Comparison of ENCODE assay signal across 11 cellular contexts in genomic region chr2:20594957-20595356, GRCh38. TPM values are rescaled to one million over a fixed set of nuclear protein-coding genes. Genes with fewer than 3 reads are reported as not detected.
DNase-seq lines count a peak whose midpoint lies in the region; ATAC-seq and TF ChIP-seq lines count a peak whose summit lies in the region.
"Had no signal": no experiment of that assay in that cellular context is flagged by ENCODE, and none has a peak within 500 bp of the region (broad histone marks: within the 10 kb centered on the region; RNA-seq: fewer than 3 reads in every experiment).

No MANE protein-coding gene starts in this region.

- POLR2A ChIA-PET in activated CD8-positive, alpha-beta T cell treated with anti-CD3 and anti-CD28 coated beads, Interleukin-2, amount 10 ng/mL, durations not matched to agents 7 days and 5 days (lab: Charles Lee) = no interaction called here

- H3K4ac ChIP-seq in neuronal stem cell (ENCODE audit: low read length) = no peak overlapping the region

- peak overlapping the region; percentile 4 for H2BK5ac ChIP-seq in neuronal stem cell (ENCODE audit: low read length)

- 87% methylated on average over 5 to 8 of the region's 8 CpGs for WGBS in body of pancreas, 2 donors
- WGBS in neuronal stem cell (ENCODE audit: extremely low coverage in 2 of 2, insufficient read length in 2 of 2, insufficient replicate concordance in 1 of 2), 2 donors = no CpG with 5 or more reads among the region's 8 CpGs

- no peaks in the 10 kb centered on the region for H3K9me3 Mint-ChIP-seq in activated CD8-positive, alpha-beta T cell treated with anti-CD3 and anti-CD28 coated beads, Interleukin-2, amount 10 ng/mL, durations not matched to agents 7 days and 5 days (ENCODE audit: insufficient read depth)
- H3K9me3 Mint-ChIP-seq: CD4-positive, alpha-beta T cell had no signal

- H3K18ac ChIP-seq in neuronal stem cell (ENCODE audit: low read length) = peak overlapping the region; percentile 0

- no peak overlapping the region for H3K9ac ChIP-seq in neuronal stem cell (ENCODE audit: low read depth, low read length, poor library complexity)

- H2BK12ac ChIP-seq in neuronal stem cell (ENCODE audit: low read length) = no peak overlapping the region

- H2AK5ac ChIP-seq in neuronal stem cell (ENCODE audit: low read depth, low read length) = peak overlapping the region; percentile 7

- H3K9me2 ChIP-seq in DOHH2 (replicated peaks; ENCODE audit: control insufficient read depth, low read length) = no peaks in the 10 kb centered on the region

- peak overlapping the region; percentile 75 for H3K4me2 ChIP-seq in DOHH2 (ENCODE audit: low read length)
- no peak overlapping the region for H3K4me2 ChIP-seq in neuronal stem cell (ENCODE audit: insufficient read depth, low read length, poor library complexity, severe bottlenecking)

- no peak overlapping the region for H4K8ac ChIP-seq in neuronal stem cell (ENCODE audit: low read depth, low read length)

- peaks cover 23% of the 10 kb centered on the region; the same call in 1 of the 2 replicates for H4K20me1 ChIP-seq in DOHH2 (ENCODE audit: control insufficient read depth, insufficient read depth, low read depth, low read length)

- peaks cover 10% of the 10 kb centered on the region; the same call in 1 of the 2 replicates for H3F3A ChIP-seq in DOHH2 (ENCODE audit: control insufficient read depth, insufficient read depth)

- H3K4me3 Mint-ChIP-seq in activated CD8-positive, alpha-beta T cell treated with anti-CD3 and anti-CD28 coated beads, Interleukin-2, amount 10 ng/mL, durations not matched to agents 7 days and 5 days = no peak overlapping the region
- H3K4me3 Mint-ChIP-seq: CD4-positive, alpha-beta T cell had no signal

- H3K79me1 ChIP-seq in neuronal stem cell (ENCODE audit: low read depth, low read length) = no peaks in the 10 kb centered on the region

- TF ChIP-seq POLR2A in body of pancreas (IDR thresholded peaks at IDR 0.05) = no peak

- H4K91ac ChIP-seq in neuronal stem cell (ENCODE audit: low read depth, low read length, poor library complexity) = no peak overlapping the region

- H3K4me1 ChIP-seq in DOHH2 (ENCODE audit: control insufficient read depth, low read length) = peaks cover 39% of the 10 kb centered on the region
- peaks cover 32% of the 10 kb centered on the region for H3K4me1 ChIP-seq in body of pancreas
- peaks cover 30 to 56% of the 10 kb centered on the region in 2 donors for H3K4me1 ChIP-seq in neuronal stem cell (ENCODE audit: control insufficient read depth in 2 of 2, insufficient read depth in 1 of 2, low read depth in 1 of 2, low read length in 2 of 2)

- H3K9me3 ChIP-seq in DOHH2 (ENCODE audit: control insufficient read depth, insufficient read depth, low read length) (no peaks in the 10 kb centered on the region), body of pancreas (no peaks in the 10 kb centered on the region), neuronal stem cell (replicated peaks in 1 of 2; ENCODE audit: control insufficient read depth in 2 of 2, insufficient read depth in 1 of 2, low read depth in 1 of 2, low read length in 2 of 2) (no peaks in the 10 kb centered on the region)
- H3K9me3 ChIP-seq: colonic mucosa had no signal

- ATAC-seq in HG02642 (IDR thresholded peaks at IDR 0.05; ENCODE audit: poor library complexity, unreplicated experiment) = peak; percentile 1
- no peak for ATAC-seq in body of pancreas
- no peak for ATAC-seq in activated CD8-positive, alpha-beta T cell treated with anti-CD3 and anti-CD28 coated beads, Interleukin-2, amount 10 ng/mL, durations not matched to agents 7 days and 5 days
- no peak for ATAC-seq in GM21360 (IDR thresholded peaks at IDR 0.05; ENCODE audit: unreplicated experiment)

- no peak overlapping the region for H2BK120ac ChIP-seq in neuronal stem cell (ENCODE audit: low read depth, low read length)

- H2AFZ ChIP-seq in neuronal stem cell (ENCODE audit: low read length) = no peak overlapping the region

- H3K36me3 ChIP-seq in DOHH2 (ENCODE audit: control insufficient read depth, low read length) = no peaks in the 10 kb centered on the region
- H3K36me3 ChIP-seq in body of pancreas (replicated peaks in 1 of 2; ENCODE audit: insufficient read depth in 1 of 2, low read depth in 2 of 2) = no peaks in the 10 kb centered on the region
- no peaks in the 10 kb centered on the region for H3K36me3 ChIP-seq in neuronal stem cell (replicated peaks in 1 of 2; ENCODE audit: control insufficient read depth in 2 of 2, insufficient read depth in 2 of 2, low read length in 2 of 2)
- H3K36me3 ChIP-seq: colonic mucosa had no signal

- peak overlapping the region; percentile 21 for H3K14ac ChIP-seq in neuronal stem cell (ENCODE audit: low read length)

- H3K4me3 ChIP-seq in DOHH2 (ENCODE audit: low read length) = peak overlapping the region; percentile 55
- no peak overlapping the region for H3K4me3 ChIP-seq in body of pancreas
- no peak overlapping the region for H3K4me3 ChIP-seq in neuronal stem cell (ENCODE audit: low read length in 2 of 2)
- H3K4me3 ChIP-seq: colonic mucosa had no signal

- CTCF ChIA-PET in activated CD8-positive, alpha-beta T cell treated with anti-CD3 and anti-CD28 coated beads, Interleukin-2, amount 10 ng/mL, durations not matched to agents 7 days and 5 days (lab: Charles Lee) = interaction anchor here (1.4 to 2.9 kb wide), 2 partner anchors 48 to 56 kb away, joined by 4 to 12 read pairs; partner anchors contain the start of gene HS1BP3

- no peaks in the 10 kb centered on the region for H3K79me2 ChIP-seq in DOHH2 (ENCODE audit: control insufficient read depth, low read length)

- no peaks in the 10 kb centered on the region for H3K36me3 Mint-ChIP-seq in activated CD8-positive, alpha-beta T cell treated with anti-CD3 and anti-CD28 coated beads, Interleukin-2, amount 10 ng/mL, durations not matched to agents 7 days and 5 days (ENCODE audit: low read depth)

- H3K27ac ChIP-seq in DOHH2 (ENCODE audit: low read depth, low read length) = no peak overlapping the region
- H3K27ac ChIP-seq in body of pancreas = peak overlapping the region in 2 of 4 donors; percentile 20 to 26
- no peak overlapping the region for H3K27ac ChIP-seq in neuronal stem cell (replicated peaks; ENCODE audit: low read length)
- H3K27ac ChIP-seq: colonic mucosa had no signal

- no peaks in the 10 kb centered on the region for H3K27me3 Mint-ChIP-seq in activated CD8-positive, alpha-beta T cell treated with anti-CD3 and anti-CD28 coated beads, Interleukin-2, amount 10 ng/mL, durations not matched to agents 7 days and 5 days (ENCODE audit: low read depth)
- H3K27me3 Mint-ChIP-seq: CD4-positive, alpha-beta T cell had no signal

- intact Hi-C loops in body of pancreas (cut with DNase I) = no loop called here

- no peak overlapping the region for H3K23ac ChIP-seq in neuronal stem cell (ENCODE audit: low read depth, low read length, poor library complexity)

- H3K27me3 ChIP-seq in DOHH2 (ENCODE audit: control insufficient read depth, low read length) (peaks cover 55% of the 10 kb centered on the region), body of pancreas (no peaks in the 10 kb centered on the region), neuronal stem cell (ENCODE audit: control insufficient read depth in 3 of 3, insufficient read depth in 3 of 3, low read depth in 1 of 3, low read length in 3 of 3) (no peaks in the 10 kb centered on the region)
- H3K27me3 ChIP-seq: colonic mucosa had no signal

- DNase-seq in body of pancreas = peak in 3 of 4 donors; percentile 1 to 6 (median 6)
- DNase-seq in neuronal stem cell (ENCODE audit: low spot score) = no peak
- no peak for DNase-seq in NCI-H1105 (lab: John Stamatoyannopoulos, UW)
- DNase-seq in activated naive CD4-positive, alpha-beta T cell treated with Interleukin-2 at 50 U/mL for 16 hours = no peak
- no peak for DNase-seq in activated CD8-positive, alpha-beta T cell treated with anti-CD3 and anti-CD28 coated beads, Interleukin-2, amount 10 ng/mL, durations not matched to agents 7 days and 5 days
- DNase-seq: colonic mucosa, NCI-H774 had no signal

- no peak for TF ChIP-seq CTCF in DOHH2 (IDR thresholded peaks at IDR 0.05; ENCODE audit: low read depth, low read length, poor library complexity, severe bottlenecking)
- TF ChIP-seq CTCF in body of pancreas (IDR thresholded peaks at IDR 0.05) = no peak

- peak overlapping the region; percentile 50 for H2BK15ac ChIP-seq in neuronal stem cell (ENCODE audit: low read length)

- no peak overlapping the region for H3K27ac Mint-ChIP-seq in activated CD8-positive, alpha-beta T cell treated with anti-CD3 and anti-CD28 coated beads, Interleukin-2, amount 10 ng/mL, durations not matched to agents 7 days and 5 days
- H3K27ac Mint-ChIP-seq: CD4-positive, alpha-beta T cell had no signal

- H3K4me1 Mint-ChIP-seq in activated CD8-positive, alpha-beta T cell treated with anti-CD3 and anti-CD28 coated beads, Interleukin-2, amount 10 ng/mL, durations not matched to agents 7 days and 5 days (ENCODE audit: low read depth) = peaks cover 20% of the 10 kb centered on the region

RNA-seq across cellular contexts. Expression of gene HS1BP3, which starts 55.9 kb away (rescaled TPM):
- 10 to 100 TPM; 21.1 to 23.1 TPM for total RNA-seq in body of pancreas
- 13.1 TPM for polyA plus RNA-seq in neuronal stem cell (2013, experiment 1 of 2)
- 12.9 TPM for polyA plus RNA-seq in neuronal stem cell (2013, experiment 2 of 2)
- total RNA-seq in activated CD8-positive, alpha-beta T cell treated with anti-CD3 and anti-CD28 coated beads, Interleukin-2, amount 10 ng/mL, durations not matched to agents 7 days and 5 days = 10 to 100 TPM; 10.5 to 11.2 TPM

Comparison
In these comparisons a context has a peak if more than half of its experiments do, and no peak if none do; other contexts are left out.
1. DNase-seq: peak in body of pancreas (3 of 4); none in neuronal stem cell (single experiment), NCI-H1105 (single experiment), activated naive CD4-positive, alpha-beta T cell treated with Interleukin-2 at 50 U/mL for 16 hours (single experiment) and activated CD8-positive, alpha-beta T cell treated with anti-CD3 and anti-CD28 coated beads, Interleukin-2, amount 10 ng/mL, durations not matched to agents 7 days and 5 days (single experiment).